In the genomic region with DNA sequence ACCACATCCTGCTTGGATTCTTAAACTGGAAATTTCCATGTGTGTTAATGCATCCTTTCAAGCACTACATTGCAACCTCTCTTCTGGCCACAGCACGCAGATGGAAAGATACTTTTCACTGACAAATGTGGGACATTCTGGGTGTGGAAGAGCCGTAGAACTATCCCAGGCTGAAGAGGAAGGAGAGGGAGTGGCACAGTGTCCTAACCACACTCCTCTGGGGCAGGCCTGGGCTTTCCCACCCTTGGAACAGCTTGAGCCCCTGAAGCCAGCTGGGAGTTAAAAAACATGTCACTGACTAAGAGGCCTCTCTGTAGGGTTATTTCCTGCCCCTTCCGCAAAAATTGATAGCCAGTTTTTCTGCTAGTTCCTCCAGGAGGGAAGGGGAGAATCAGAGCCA, we compare ENCODE assay signal across 9 cellular contexts. TPM values are rescaled to one million over a fixed set of nuclear protein-coding genes. Genes with fewer than 3 reads are reported as not detected.
DNase-seq lines count a peak whose midpoint lies in the region; ATAC-seq and TF ChIP-seq lines count a peak whose summit lies in the region.
"Had no signal": no experiment of that assay in that cellular context is flagged by ENCODE, and none has a peak within 500 bp of the region (broad histone marks: within the 10 kb centered on the region; RNA-seq: fewer than 3 reads in every experiment).

No MANE protein-coding gene starts in this region.

- H3K4me1 ChIP-seq in foreskin keratinocyte (peaks cover 10% of the 10 kb centered on the region), trophoblast cell (ENCODE audit: control insufficient read depth in 1 of 2, insufficient read depth in 2 of 2, low read length in 2 of 2) (peaks cover 3 to 13% of the 10 kb centered on the region in 2 experiments)

- H2AK5ac ChIP-seq in trophoblast cell (ENCODE audit: low read length): no peak overlapping the region

- H3K9ac ChIP-seq in SK-N-MC (ENCODE audit: insufficient read length) (no peak overlapping the region), trophoblast cell (ENCODE audit: low read length) (no peak overlapping the region)

- H4K8ac ChIP-seq in trophoblast cell (ENCODE audit: low read depth, low read length): no peak overlapping the region

- H3K27ac ChIP-seq in SK-N-MC (peak overlapping the region; percentile 57; the same call in 1 of the 2 replicates), foreskin keratinocyte (peak overlapping the region; percentile 80), trophoblast cell (ENCODE audit: low read depth, low read length) (peak overlapping the region; percentile 24)

- H2BK120ac ChIP-seq in trophoblast cell (ENCODE audit: insufficient read depth, low read length, poor library complexity): peak overlapping the region; percentile 68

- peak overlapping the region; percentile 50 for H4K91ac ChIP-seq in trophoblast cell (ENCODE audit: low read depth, low read length)

- H3K4me2 ChIP-seq in trophoblast cell (ENCODE audit: low read length): no peak overlapping the region

- H3K18ac ChIP-seq in trophoblast cell (ENCODE audit: low read length): no peak overlapping the region

- H3K9me3 ChIP-seq in SK-N-MC (ENCODE audit: low read depth, low read length): no peaks in the 10 kb centered on the region
- no peaks in the 10 kb centered on the region for H3K9me3 ChIP-seq in trophoblast cell (ENCODE audit: insufficient read depth, low read depth, low read length)

- no peak overlapping the region for H2AFZ ChIP-seq in trophoblast cell (ENCODE audit: insufficient read depth, low read length, poor library complexity)

- no peak overlapping the region for H3K4ac ChIP-seq in trophoblast cell (ENCODE audit: low read depth, low read length)

- H4K12ac ChIP-seq in trophoblast cell (ENCODE audit: low read depth, low read length): no peak overlapping the region

- peaks cover 3% of the 10 kb centered on the region for H3K79me1 ChIP-seq in trophoblast cell (ENCODE audit: low read length)

- peak; percentile 71 for ATAC-seq in foreskin keratinocyte

- TF ChIP-seq CTCF in foreskin keratinocyte (conservative IDR thresholded peaks at IDR 0.05): no peak

- no peak overlapping the region for H3K4me3 ChIP-seq in SK-N-MC
- H3K4me3 ChIP-seq in trophoblast cell (ENCODE audit: low read depth, low read length): no peak overlapping the region

- peak; percentile 41 for DNase-seq in DMS 273 (lab: John Stamatoyannopoulos, UW; ENCODE audit: unreplicated experiment)
- DNase-seq in SK-N-MC (ENCODE audit: low read depth, low spot score): no peak
- peak; percentile 56 to 75 for DNase-seq in foreskin keratinocyte
- DNase-seq in trophoblast cell: no peak
- no peak for DNase-seq in GDM1 (lab: John Stamatoyannopoulos, UW)
- no peak for DNase-seq in AG08396 (ENCODE audit: low spot score)
- no peak for DNase-seq in NCI-H187 treated with DMSO at 0.1 percent for 48 hours (lab: John Stamatoyannopoulos, UW)
- DNase-seq in NCI-H2227 treated with DMSO at 0.1 percent for 48 hours (lab: John Stamatoyannopoulos, UW): no peak

- H2BK12ac ChIP-seq in trophoblast cell (ENCODE audit: low read length): peak overlapping the region; percentile 53

- no CpG with 5 or more reads among the region's 3 CpGs for WGBS in trophoblast cell (ENCODE audit: extremely low coverage, insufficient coverage, insufficient read length)

- no peak overlapping the region for H2BK5ac ChIP-seq in trophoblast cell (ENCODE audit: low read depth, low read length, poor library complexity)

- no peaks in the 10 kb centered on the region for H3K79me2 ChIP-seq in trophoblast cell (ENCODE audit: control insufficient read depth, insufficient read depth, low read length, poor library complexity)

- H3K36me3 ChIP-seq in SK-N-MC (ENCODE audit: insufficient read depth, low read length) (no peaks in the 10 kb centered on the region), trophoblast cell (ENCODE audit: control insufficient read depth in 1 of 2, insufficient read depth in 2 of 2, low read length in 2 of 2) (no peaks in the 10 kb centered on the region)

- H3K14ac ChIP-seq in trophoblast cell (ENCODE audit: low read length): peak overlapping the region; percentile 33

- H3K23ac ChIP-seq in trophoblast cell (ENCODE audit: low read length): no peak overlapping the region

- H3K27me3 ChIP-seq in foreskin keratinocyte (no peaks in the 10 kb centered on the region), trophoblast cell (ENCODE audit: insufficient read depth, low read length) (no peaks in the 10 kb centered on the region)

RNA-seq across cellular contexts. Expression of gene DNMBP, which starts 34.0 kb away (rescaled TPM):
- total RNA-seq in foreskin keratinocyte: 24.3 and 24.5 TPM in 2 replicates
- polyA plus RNA-seq in foreskin keratinocyte: 9.4 and 10.1 TPM in 2 replicates
- 16.5 and 17.5 TPM in 2 replicates for polyA plus RNA-seq in trophoblast cell (2013)

RNA-seq across cellular contexts. Expression of gene CPN1, which starts 37.9 kb away (rescaled TPM):
- total RNA-seq in foreskin keratinocyte: not detected in 2 replicates
- polyA plus RNA-seq in foreskin keratinocyte: not detected in 2 replicates
- polyA plus RNA-seq in trophoblast cell (2013): not detected in 2 replicates
- total RNA-seq: epithelial cell of proximal tubule had no signal

Comparison
In these comparisons a context has a peak if more than half of its experiments do, and no peak if none do; other contexts are left out.
1. DNase-seq: peak in DMS 273 (single experiment) and foreskin keratinocyte (2 of 2); none in SK-N-MC (single experiment), trophoblast cell (0 of 2), GDM1 (single experiment), AG08396 (single experiment), NCI-H187 treated with DMSO at 0.1 percent for 48 hours (single experiment) and NCI-H2227 treated with DMSO at 0.1 percent for 48 hours (single experiment).
2. H3K27ac ChIP-seq: peak in every context shown above with its lines; median percentile 80 in foreskin keratinocyte; 57 in SK-N-MC; 24 in trophoblast cell.